8 cellular contexts compared by ENCODE assay signal in the genomic region with DNA sequence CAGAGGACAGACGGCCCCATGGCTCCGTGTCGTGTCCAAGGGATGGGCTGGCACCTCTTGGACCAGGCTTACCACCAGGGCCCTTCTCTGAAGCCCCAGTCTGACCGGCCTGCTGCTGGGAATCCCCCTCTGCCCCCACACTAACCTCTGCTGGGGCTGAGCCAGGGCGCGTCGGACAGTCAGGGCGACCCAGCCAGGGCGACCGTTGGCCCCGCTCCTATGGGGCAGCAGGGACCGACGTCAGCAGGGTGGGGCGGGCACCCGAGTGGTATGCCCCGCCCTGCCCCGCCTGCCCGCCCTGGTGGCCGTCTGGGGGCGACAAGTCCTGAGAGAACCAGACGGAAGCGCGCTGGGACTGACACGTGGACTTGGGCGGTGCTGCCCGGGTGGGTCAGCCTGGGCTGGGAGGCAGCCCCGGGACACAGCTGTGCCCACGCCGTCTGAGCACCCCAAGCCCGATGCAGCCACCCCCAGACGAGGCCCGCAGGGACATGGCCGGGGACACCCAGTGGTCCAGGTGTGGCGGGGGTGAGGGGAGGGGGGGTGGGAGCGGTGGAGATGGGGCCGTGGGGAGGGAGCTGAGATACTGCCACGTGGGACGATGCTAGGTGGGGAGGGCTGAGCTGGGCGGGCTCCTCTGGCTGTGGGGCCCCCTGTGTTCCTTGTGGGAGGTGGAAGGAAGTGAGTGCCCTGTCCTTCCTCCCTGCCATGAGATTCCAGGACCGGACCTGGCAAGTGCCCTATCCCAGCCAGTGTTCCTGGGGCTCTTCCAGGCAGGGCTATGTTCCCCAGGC. TPM values are rescaled to one million over a fixed set of nuclear protein-coding genes. Genes with fewer than 3 reads are reported as not detected.
DNase-seq lines count a peak whose midpoint lies in the region; ATAC-seq, FAIRE-seq and TF ChIP-seq lines count a peak whose summit lies in the region.

SLC17A9 (plus strand) TSS at position 337 of the 794 bp plus-strand sequence; CDS start at position 459, 122 bp downstream.

- H3K27ac ChIP-seq in Peyer's patch, result peak within 1 kb of the TSS; percentile 75 to 90 (median 84)
- peak within 1 kb of the TSS; percentile 83 for H3K27ac ChIP-seq in layer of hippocampus (ENCODE audit: low read depth, low read length)

- H3K4me3 ChIP-seq in Peyer's patch (peak within 1 kb of the TSS; percentile 28 to 58 (median 40)), cardiac fibroblast (replicated peaks in 1 of 2; ENCODE audit: low read depth in 2 of 2, low read length in 2 of 2) (peak within 1 kb of the TSS; percentile 5 to 51)

- peak in 3 of 6 experiments; percentile 25 to 37 (median 30) for TF ChIP-seq CTCF in Peyer's patch (IDR thresholded peaks at IDR 0.05)
- TF ChIP-seq CTCF in cardiac fibroblast (IDR thresholded peaks at IDR 0.05; ENCODE audit: low read depth, low read length), result no peak

- 0 out of 2 replicates have a peak, but pooled peaks have one; percentile 36 for TF ChIP-seq POLR2A in GM12891 (IDR thresholded peaks at IDR 0.05; ENCODE audit: low read depth, low read length)
- TF ChIP-seq POLR2A in Peyer's patch (IDR thresholded peaks at IDR 0.05), result peak in 1 of 2 donors; percentile 33

- ATAC-seq in HG02623 (IDR thresholded peaks at IDR 0.05; ENCODE audit: unreplicated experiment), result peak; percentile 42
- ATAC-seq in HG03378 (IDR thresholded peaks at IDR 0.05; ENCODE audit: unreplicated experiment), result no peak

- H3K36me3 ChIP-seq in Peyer's patch, result peaks cover 0 to 30% (median 0%) of the 10 kb centered on the region in 3 donors

- peaks cover 0 to 31% (median 23%) of the 10 kb centered on the region in 4 donors for H3K4me1 ChIP-seq in Peyer's patch

- H3K9me3 ChIP-seq in Peyer's patch, result no peaks in the 10 kb centered on the region

- peak; percentile 85 for FAIRE-seq in GM12891 (lab: Jason Lieb, UNC)

- DNase-seq in GM12891 (ENCODE audit: insufficient read length, low spot score) (peak; percentile 86), Peyer's patch (peak; percentile 90 to 94 (median 92)), cardiac fibroblast (ENCODE audit: low read depth in 2 of 2) (peak; percentile 36), NCI-H1092 (lab: John Stamatoyannopoulos, UW) (no peak)
- DNase-seq in stimulated activated CD8-positive, alpha-beta memory T cell treated with anti-CD3 and anti-CD28 coated beads, Interleukin-7, amount 100 ng/mL, for 24 hours (ENCODE audit: low read depth), result peak; percentile 37

- no peaks in the 10 kb centered on the region for H3K27me3 ChIP-seq in Peyer's patch
- no peaks in the 10 kb centered on the region for H3K27me3 ChIP-seq in layer of hippocampus (ENCODE audit: control insufficient read depth, insufficient read depth, low read length)

TF ChIP-seq in GM12891, 5 proteins besides CTCF, POLR2A, EP300 and RAD21:
- no peak for TF ChIP-seq SPI1 (IDR thresholded peaks at IDR 0.05; ENCODE audit: low read depth, low read length)
- TF ChIP-seq PAX5 (IDR thresholded peaks at IDR 0.05; ENCODE audit: insufficient read depth, low read length, severe bottlenecking), result no peak
- TF ChIP-seq POLR2AphosphoS5 (IDR thresholded peaks at IDR 0.05; ENCODE audit: low read depth, low read length), result peak; percentile 68; the same call in 1 of the 2 replicates
- TF ChIP-seq TAF1 (IDR thresholded peaks at IDR 0.05; ENCODE audit: low read depth, low read length), result no peak
- TF ChIP-seq POU2F2 (IDR thresholded peaks at IDR 0.05; ENCODE audit: low read depth, low read length), result no peak

RNA-seq across cellular contexts. Expression of gene SLC17A9, which starts in this region (rescaled TPM):
- 33.7 TPM for polyA plus RNA-seq in GM12891 (2012; ENCODE audit: low read depth, missing spikeins)
- total RNA-seq in Peyer's patch, result 10 to 100 TPM in 1 of 4 donors, 1 to 10 TPM in 3; 3.8 to 19.0 (median 5.2) TPM
